Comparison of ENCODE assay signal across 21 cellular contexts in the genomic region with DNA sequence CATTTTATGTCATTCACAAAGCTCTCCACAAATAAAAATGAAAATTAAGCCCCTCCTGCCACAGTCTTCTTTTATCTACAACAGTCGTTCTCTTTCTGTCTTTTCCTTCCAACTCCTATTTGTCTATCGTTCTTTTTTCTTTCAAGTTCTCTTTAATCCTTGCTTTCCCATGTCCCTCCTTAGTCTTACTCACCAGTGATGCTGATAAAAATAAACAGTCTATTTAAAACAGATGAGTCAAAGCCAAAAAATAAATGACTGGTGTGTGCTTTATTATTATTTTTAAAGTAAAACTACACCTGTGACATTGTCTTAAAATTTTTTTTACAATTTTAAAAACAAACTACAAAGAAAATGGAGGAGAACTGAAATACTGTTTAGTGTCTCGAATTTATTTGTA.
"Had no signal": no experiment of that assay in that cellular context is flagged by ENCODE, and none has a peak within 500 bp of the region (broad histone marks: within the 10 kb centered on the region; RNA-seq: fewer than 3 reads in every experiment).

No MANE protein-coding gene starts in this region.

- DNase-seq: colonic mucosa; dermis blood vessel endothelial cell; esophagus squamous epithelium; foreskin keratinocyte; head of caudate nucleus; hippocampal formation; mammary epithelial cell; mucosa of descending colon; nucleus accumbens; ovary; right cardiac atrium; stimulated activated CD4-positive, alpha-beta T cell treated with anti-CD3 and anti-CD28 coated beads, Interleukin-2, amount 100 ng/mL, for 48 hours; stimulated activated CD8-positive, alpha-beta memory T cell treated with anti-CD3 and anti-CD28 coated beads, Interleukin-4, amount 100 ng/mL, for 48 hours; stimulated activated naive CD8-positive, alpha-beta T cell treated with anti-CD3 and anti-CD28 coated beads, Interleukin-15, Interleukin-2, amounts not matched to agents 100 U/mL and 50 U/mL, for 24 hours; tibial artery; upper lobe of left lung; uterus had no signal

- H3K9ac ChIP-seq: neural progenitor cell had no signal

- H3K4me3 ChIP-seq: colonic mucosa, esophagus squamous epithelium, mucosa of descending colon, neural progenitor cell, ovary, smooth muscle cell, tibial artery, upper lobe of left lung, uterus had no signal

- H3K36me3 ChIP-seq: colonic mucosa, esophagus squamous epithelium, neural progenitor cell, ovary, tibial artery, upper lobe of left lung, uterus had no signal

- ATAC-seq: foreskin keratinocyte; mucosa of descending colon; natural killer cell treated with Interleukin-12 subunit alpha and Interleukin-12 subunit beta and Interleukin-15 and Interleukin-18, amount 100 ng/mL, for 72 hours; right cardiac atrium; stimulated activated effector memory CD8-positive, alpha-beta T cell treated with anti-CD3 and anti-CD28 coated beads, Interleukin-12 subunit alpha, Interleukin-12 subunit beta, amount 100 ng/mL, for 72 hours; stimulated activated naive CD8-positive, alpha-beta T cell treated with anti-CD3 and anti-CD28 coated beads, Interleukin-15, Interleukin-2, amounts not matched to agents 100 U/mL and 50 U/mL, for 24 hours had no signal

- H2AFZ ChIP-seq: neural progenitor cell had no signal

- H3K4me2 ChIP-seq: neural progenitor cell, smooth muscle cell had no signal

- H3K4me1 ChIP-seq: colonic mucosa, esophagus squamous epithelium, foreskin keratinocyte, neural progenitor cell, tibial artery, upper lobe of left lung, uterus had no signal

- H3K9me3 ChIP-seq: colonic mucosa, esophagus squamous epithelium, mucosa of descending colon, ovary, tibial artery, upper lobe of left lung, uterus had no signal

- H3K27me3 ChIP-seq: colonic mucosa, esophagus squamous epithelium, foreskin keratinocyte, neural progenitor cell, ovary, tibial artery, upper lobe of left lung, uterus had no signal

- H3K27ac ChIP-seq: colonic mucosa, esophagus squamous epithelium, foreskin keratinocyte, neural progenitor cell, ovary, tibial artery, upper lobe of left lung, uterus had no signal
